Comparison of ENCODE assay signal across 1 cellular context in genomic region chr2:88627055-88627855, GRCh38.
TF ChIP-seq lines count a peak whose summit lies in the region.

Gene EIF2AK3 (minus strand): TSS chr2:88627464. CDS start chr2:88627274, 190 bp downstream.

TF ChIP-seq in K562, 482 proteins besides CTCF, POLR2A, EP300 and RAD21 (continued from another document and continues in another):
- 0 out of 6 replicates have a peak, but pooled peaks of 1 of the 3 experiments have one; percentile 18 for TF ChIP-seq ZBTB11 (CRISPR knock-in tag; IDR thresholded peaks at IDR 0.05)
- no peak for TF ChIP-seq PPARD (CRISPR knock-in tag; IDR thresholded peaks at IDR 0.05)
- no peak for TF ChIP-seq ZNF280A (IDR thresholded peaks at IDR 0.05; ENCODE audit: low read depth, partially characterized antibody)
- TF ChIP-seq, protein P1, sequence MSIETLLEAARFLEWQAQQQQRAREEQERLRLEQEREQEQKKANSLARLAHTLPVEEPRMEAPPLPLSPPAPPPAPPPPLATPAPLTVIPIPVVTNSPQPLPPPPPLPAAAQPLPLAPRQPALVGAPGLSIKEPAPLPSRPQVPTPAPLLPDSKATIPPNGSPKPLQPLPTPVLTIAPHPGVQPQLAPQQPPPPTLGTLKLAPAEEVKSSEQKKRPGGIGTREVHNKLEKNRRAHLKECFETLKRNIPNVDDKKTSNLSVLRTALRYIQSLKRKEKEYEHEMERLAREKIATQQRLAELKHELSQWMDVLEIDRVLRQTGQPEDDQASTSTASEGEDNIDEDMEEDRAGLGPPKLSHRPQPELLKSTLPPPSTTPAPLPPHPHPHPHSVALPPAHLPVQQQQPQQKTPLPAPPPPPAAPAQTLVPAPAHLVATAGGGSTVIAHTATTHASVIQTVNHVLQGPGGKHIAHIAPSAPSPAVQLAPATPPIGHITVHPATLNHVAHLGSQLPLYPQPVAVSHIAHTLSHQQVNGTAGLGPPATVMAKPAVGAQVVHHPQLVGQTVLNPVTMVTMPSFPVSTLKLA (conservative IDR thresholded peaks at IDR 0.05), result peak in 1 of 2 experiments; percentile 64; a peak in 3 of 4 replicates
- TF ChIP-seq ZNF639 (CRISPR knock-in tag; conservative IDR thresholded peaks at IDR 0.05 in 1 of 2, IDR thresholded peaks at IDR 0.05 in 1 of 2), result no peak; a peak in 2 of 4 replicates
- TF ChIP-seq DIDO1 (tag; IDR thresholded peaks at IDR 0.05; ENCODE audit: low read depth), result 0 out of 2 replicates have a peak, but pooled peaks have one; percentile 15
- no peak for TF ChIP-seq MEF2A (IDR thresholded peaks at IDR 0.05; ENCODE audit: control insufficient read depth, low read depth, low read length)
- no peak for TF ChIP-seq ZNF121 (CRISPR knock-in tag; conservative IDR thresholded peaks at IDR 0.05)
- peak; percentile 43; the same call in 1 of the 2 replicates for TF ChIP-seq GABPB1 (CRISPR knock-in tag; IDR thresholded peaks at IDR 0.05)
- no peak for TF ChIP-seq SMARCB1 (IDR thresholded peaks at IDR 0.05; ENCODE audit: insufficient read length, low read depth)
- TF ChIP-seq MYC (IDR thresholded peaks at IDR 0.05; ENCODE audit: low read depth, low read length), result peak; percentile 61
- TF ChIP-seq MYC (CRISPR knock-in tag; IDR thresholded peaks at IDR 0.05; ENCODE audit: borderline replicate concordance, low read depth), result no peak
- no peak for TF ChIP-seq PYGO2 (tag; IDR thresholded peaks at IDR 0.05)
- no peak for TF ChIP-seq MTF1 (CRISPR knock-in tag; IDR thresholded peaks at IDR 0.05; ENCODE audit: borderline replicate concordance)
- no peak for TF ChIP-seq LEF1 (IDR thresholded peaks at IDR 0.05)
- no peak for TF ChIP-seq PRMT5 (CRISPR knock-in tag; IDR thresholded peaks at IDR 0.05)
- peak; percentile 91 for TF ChIP-seq MEIS2 (IDR thresholded peaks at IDR 0.05; ENCODE audit: partially characterized antibody)
- no peak for TF ChIP-seq DNMT1 (IDR thresholded peaks at IDR 0.05)
- no peak for TF ChIP-seq EGR1 (conservative IDR thresholded peaks at IDR 0.05)
- TF ChIP-seq NONO (IDR thresholded peaks at IDR 0.05; ENCODE audit: low read depth in 2 of 2, low read length in 1 of 2), result peak; percentile 63 to 70; a peak in 2 of 4 replicates
- TF ChIP-seq SMAD3 (CRISPR knock-in tag; conservative IDR thresholded peaks at IDR 0.05), result no peak
- no peak for TF ChIP-seq LARP7 (IDR thresholded peaks at IDR 0.05)
- TF ChIP-seq ZNF589 (CRISPR knock-in tag; IDR thresholded peaks at IDR 0.05; ENCODE audit: low read depth), result peak; percentile 69; the same call in 1 of the 2 replicates
- TF ChIP-seq BRF1 (IDR thresholded peaks at IDR 0.05; ENCODE audit: borderline replicate concordance, extremely low read depth, insufficient read length), result no peak
- TF ChIP-seq, protein P2, sequence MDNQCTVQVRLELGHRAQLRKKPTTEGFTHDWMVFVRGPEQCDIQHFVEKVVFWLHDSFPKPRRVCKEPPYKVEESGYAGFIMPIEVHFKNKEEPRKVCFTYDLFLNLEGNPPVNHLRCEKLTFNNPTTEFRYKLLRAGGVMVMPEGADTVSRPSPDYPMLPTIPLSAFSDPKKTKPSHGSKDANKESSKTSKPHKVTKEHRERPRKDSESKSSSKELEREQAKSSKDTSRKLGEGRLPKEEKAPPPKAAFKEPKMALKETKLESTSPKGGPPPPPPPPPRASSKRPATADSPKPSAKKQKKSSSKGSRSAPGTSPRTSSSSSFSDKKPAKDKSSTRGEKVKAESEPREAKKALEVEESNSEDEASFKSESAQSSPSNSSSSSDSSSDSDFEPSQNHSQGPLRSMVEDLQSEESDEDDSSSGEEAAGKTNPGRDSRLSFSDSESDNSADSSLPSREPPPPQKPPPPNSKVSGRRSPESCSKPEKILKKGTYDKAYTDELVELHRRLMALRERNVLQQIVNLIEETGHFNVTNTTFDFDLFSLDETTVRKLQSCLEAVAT (IDR thresholded peaks at IDR 0.05), result peak in 1 of 2 experiments; percentile 99; a peak in 2 of 4 replicates
- peak; percentile 84 for TF ChIP-seq POLR2B (IDR thresholded peaks at IDR 0.05; ENCODE audit: low read depth, partially characterized antibody)
- TF ChIP-seq TAF7 (tag; IDR thresholded peaks at IDR 0.05), result no peak
- TF ChIP-seq, protein P3, sequence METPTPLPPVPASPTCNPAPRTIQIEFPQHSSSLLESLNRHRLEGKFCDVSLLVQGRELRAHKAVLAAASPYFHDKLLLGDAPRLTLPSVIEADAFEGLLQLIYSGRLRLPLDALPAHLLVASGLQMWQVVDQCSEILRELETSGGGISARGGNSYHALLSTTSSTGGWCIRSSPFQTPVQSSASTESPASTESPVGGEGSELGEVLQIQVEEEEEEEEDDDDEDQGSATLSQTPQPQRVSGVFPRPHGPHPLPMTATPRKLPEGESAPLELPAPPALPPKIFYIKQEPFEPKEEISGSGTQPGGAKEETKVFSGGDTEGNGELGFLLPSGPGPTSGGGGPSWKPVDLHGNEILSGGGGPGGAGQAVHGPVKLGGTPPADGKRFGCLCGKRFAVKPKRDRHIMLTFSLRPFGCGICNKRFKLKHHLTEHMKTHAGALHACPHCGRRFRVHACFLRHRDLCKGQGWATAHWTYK (CRISPR knock-in tag; IDR thresholded peaks at IDR 0.05), result peak; percentile 71; the same call in 1 of the 2 replicates
- peak; percentile 75; the same call in 1 of the 2 replicates for TF ChIP-seq ZBTB12 (CRISPR knock-in tag; IDR thresholded peaks at IDR 0.05)
- no peak for TF ChIP-seq KLF13 (tag; IDR thresholded peaks at IDR 0.05; ENCODE audit: borderline replicate concordance, low read depth)
- TF ChIP-seq ZNF717 (CRISPR knock-in tag; IDR thresholded peaks at IDR 0.05), result no peak
- TF ChIP-seq XRCC5 (IDR thresholded peaks at IDR 0.05; ENCODE audit: low read depth, low read length), result no peak
- TF ChIP-seq SNAPC5 (CRISPR knock-in tag; IDR thresholded peaks at IDR 0.05), result no peak
- TF ChIP-seq PCBP1 (IDR thresholded peaks at IDR 0.05; ENCODE audit: low read depth, low read length, poor library complexity, severe bottlenecking), result peak; percentile 39
- peak; percentile 78; the same call in 1 of the 2 replicates for TF ChIP-seq NFRKB (IDR thresholded peaks at IDR 0.05; ENCODE audit: low read depth)
- no peak for TF ChIP-seq FUS (optimal IDR thresholded peaks at IDR 0.05; ENCODE audit: low read depth, low read length)
- TF ChIP-seq ZNF12 (CRISPR knock-in tag; IDR thresholded peaks at IDR 0.05), result no peak
- TF ChIP-seq ZSCAN29 (IDR thresholded peaks at IDR 0.05), result no peak
- TF ChIP-seq ZNF354B (CRISPR knock-in tag; IDR thresholded peaks at IDR 0.05), result no peak
- TF ChIP-seq ETS2 (tag; IDR thresholded peaks at IDR 0.05; ENCODE audit: borderline replicate concordance, poor library complexity, severe bottlenecking), result no peak
- TF ChIP-seq SRSF7 (optimal IDR thresholded peaks at IDR 0.05; ENCODE audit: low read depth, low read length), result no peak
- peak; percentile 98 for TF ChIP-seq POLR2G (IDR thresholded peaks at IDR 0.05; ENCODE audit: low read depth, low read length)
- no peak for TF ChIP-seq CEBPG (CRISPR knock-in tag; IDR thresholded peaks at IDR 0.05)
- TF ChIP-seq CEBPG (tag; conservative IDR thresholded peaks at IDR 0.05 in 1 of 2, IDR thresholded peaks at IDR 0.05 in 1 of 2), result peak in 1 of 2 experiments; percentile 50; a peak in 1 of 4 replicates
- no peak for TF ChIP-seq DPF2 (IDR thresholded peaks at IDR 0.05)
- TF ChIP-seq U2AF1 (optimal IDR thresholded peaks at IDR 0.05; ENCODE audit: low read depth, low read length), result no peak
- TF ChIP-seq ZFP36 (IDR thresholded peaks at IDR 0.05; ENCODE audit: low read depth, low read length, partially characterized antibody), result no peak
- no peak for TF ChIP-seq ZNF76 (CRISPR knock-in tag; IDR thresholded peaks at IDR 0.05; ENCODE audit: borderline replicate concordance)
- TF ChIP-seq ZBTB26 (CRISPR knock-in tag; IDR thresholded peaks at IDR 0.05), result no peak
- no peak for TF ChIP-seq RBM14 (IDR thresholded peaks at IDR 0.05; ENCODE audit: borderline replicate concordance, insufficient read depth, low read depth, low read length)
- TF ChIP-seq ZNF212 (CRISPR knock-in tag; IDR thresholded peaks at IDR 0.05), result no peak
- TF ChIP-seq STAT6 (CRISPR knock-in tag; IDR thresholded peaks at IDR 0.05), result no peak
- TF ChIP-seq CC2D1A (IDR thresholded peaks at IDR 0.05), result no peak; the same call in 1 of the 2 replicates
